Comparison of ENCODE assay signal across 1 cellular context in genomic region chr1:27100797-27101491, GRCh38.
TF ChIP-seq lines count a peak whose summit lies in the region.

No MANE protein-coding gene starts in this region.

TF ChIP-seq in H1, 55 proteins besides CTCF, POLR2A, EP300 and RAD21:
- TF ChIP-seq CEBPB (IDR thresholded peaks at IDR 0.05; ENCODE audit: low read depth, low read length), result no peak
- no peak for TF ChIP-seq SIRT6 (IDR thresholded peaks at IDR 0.05; ENCODE audit: low read length)
- TF ChIP-seq CHD1 (IDR thresholded peaks at IDR 0.05; ENCODE audit: low read depth, low read length), result no peak
- TF ChIP-seq ATF3 (IDR thresholded peaks at IDR 0.05; ENCODE audit: insufficient read depth, low read depth, low read length), result no peak
- TF ChIP-seq SIX5 (IDR thresholded peaks at IDR 0.05; ENCODE audit: low read depth, low read length), result no peak
- no peak for TF ChIP-seq ATF2 (IDR thresholded peaks at IDR 0.05; ENCODE audit: low read length)
- no peak for TF ChIP-seq KDM5A (IDR thresholded peaks at IDR 0.05; ENCODE audit: low read length)
- no peak for TF ChIP-seq POLR2AphosphoS5 (IDR thresholded peaks at IDR 0.05; ENCODE audit: low read depth, low read length)
